In genomic region chr6:73302339-73302738, GRCh38 we compare ENCODE assay signal across 35 cellular contexts. TPM values are rescaled to one million over a fixed set of nuclear protein-coding genes. Genes with fewer than 3 reads are reported as not detected.
"Had no signal": no experiment of that assay in that cellular context is flagged by ENCODE, and none has a peak within 500 bp of the region (broad histone marks: within the 10 kb centered on the region; RNA-seq: fewer than 3 reads in every experiment).

No MANE protein-coding gene starts in this region.

- H3K27ac Mint-ChIP-seq: dendritic cell treated with granulocyte-macrophage colony-stimulating factor and Interleukin-4, amounts not matched to agents 40 ng/mL and 50 ng/mL, for 4 days; endodermal cell; nephron progenitor cell; stimulated activated effector memory CD8-positive, alpha-beta T cell treated with anti-CD3 and anti-CD28 coated beads, Interleukin-12 subunit alpha, Interleukin-12 subunit beta, amount 100 ng/mL, for 72 hours had no signal

- H3K9me3 Mint-ChIP-seq: dendritic cell treated with granulocyte-macrophage colony-stimulating factor and Interleukin-4, amounts not matched to agents 40 ng/mL and 50 ng/mL, for 4 days; endodermal cell; naive thymus-derived CD8-positive, alpha-beta T cell; stimulated activated effector memory CD8-positive, alpha-beta T cell treated with anti-CD3 and anti-CD28 coated beads, Interleukin-12 subunit alpha, Interleukin-12 subunit beta, amount 100 ng/mL, for 72 hours had no signal

- H3K9me3 ChIP-seq: gastroesophageal sphincter, heart left ventricle, left lung, prostate gland, right atrium auricular region, stomach, thyroid gland, vagina had no signal

- H3K4me3 Mint-ChIP-seq: dendritic cell treated with granulocyte-macrophage colony-stimulating factor and Interleukin-4, amounts not matched to agents 40 ng/mL and 50 ng/mL, for 4 days; endodermal cell; naive thymus-derived CD8-positive, alpha-beta T cell; nephron progenitor cell; stimulated activated effector memory CD8-positive, alpha-beta T cell treated with anti-CD3 and anti-CD28 coated beads, Interleukin-12 subunit alpha, Interleukin-12 subunit beta, amount 100 ng/mL, for 72 hours had no signal

- H3K4me1 ChIP-seq: foreskin keratinocyte, left lung, prostate gland, right atrium auricular region, thyroid gland, vagina had no signal

- H3K36me3 ChIP-seq: gastroesophageal sphincter, heart left ventricle, left lung, prostate gland, right atrium auricular region, stomach, thyroid gland, vagina had no signal

- H3K27me3 Mint-ChIP-seq: dendritic cell treated with granulocyte-macrophage colony-stimulating factor and Interleukin-4, amounts not matched to agents 40 ng/mL and 50 ng/mL, for 4 days had no signal

- H3K4me3 ChIP-seq: gastroesophageal sphincter, heart left ventricle, hepatocyte, left lung, prostate gland, right atrium auricular region, smooth muscle cell, stomach, thyroid gland, vagina had no signal

- ATAC-seq: esophagus mucosa; foreskin keratinocyte; gastroesophageal sphincter; heart left ventricle; left lung; naive thymus-derived CD8-positive, alpha-beta T cell; sciatic nerve; stimulated activated effector memory CD8-positive, alpha-beta T cell treated with anti-CD3 and anti-CD28 coated beads, Interleukin-12 subunit alpha, Interleukin-12 subunit beta, amount 100 ng/mL, for 72 hours had no signal

- DNase-seq: effector CD8-positive, alpha-beta T cell; endodermal cell; foreskin keratinocyte; heart left ventricle; kidney; left lung; mesendoderm; midbrain; naive thymus-derived CD8-positive, alpha-beta T cell; nephron progenitor cell; nucleus accumbens; stimulated activated CD4-positive, alpha-beta T cell treated with anti-CD3 and anti-CD28 coated beads, Interleukin-12 subunit alpha, Interleukin-12 subunit beta, amount 100 ng/mL, for 4 hours; stimulated activated CD4-positive, alpha-beta T cell treated with anti-CD3 and anti-CD28 coated beads, Interleukin-1b, Interleukin-23, amount 100 ng/mL, for 48 hours; stimulated activated CD4-positive, alpha-beta T cell treated with anti-CD3 and anti-CD28 coated beads, Interleukin-4, amount 100 ng/mL, for 24 hours; stimulated activated naive CD4-positive, alpha-beta T cell treated with Interleukin-2 at 50 U/mL for 16 hours; stomach; thyroid gland; trophoblast cell had no signal

RNA-seq across cellular contexts. Expression of gene KHDC1, which starts 39.3 kb away (rescaled TPM):
- total RNA-seq: lung microvascular endothelial cell had no signal

RNA-seq across cellular contexts. Expression of gene DPPA5, which starts 51.7 kb away (rescaled TPM):
- total RNA-seq: endodermal cell; esophagus mucosa; foreskin keratinocyte; gastroesophageal sphincter; heart left ventricle; hepatocyte; kidney; left lung; lower leg skin; lung microvascular endothelial cell; myocyte; naive thymus-derived CD8-positive, alpha-beta T cell; osteocyte; right atrium auricular region; sciatic nerve; smooth muscle cell; stomach; subcutaneous adipose tissue; temporal lobe; thyroid gland; ureter; vagina had no signal
